ENCODE assay signal across 8 cellular contexts in genomic region chr7:6953138-6953792, GRCh38.
DNase-seq lines count a peak whose midpoint lies in the region; ATAC-seq and TF ChIP-seq lines count a peak whose summit lies in the region.
"Not testable (repeated sequence)": the region's sequence is repeated elsewhere in the genome, so short reads cannot be mapped to it uniquely, and the experiment has no call there.

No MANE protein-coding gene starts in this region.

- not testable (repeated sequence) for H3K4me1 Mint-ChIP-seq in CD4-positive, alpha-beta T cell (ENCODE audit: low read depth); glutamatergic neuron (ENCODE audit: low read depth, unreplicated experiment); nephron progenitor cell

- H3K9me3 Mint-ChIP-seq in CD4-positive, alpha-beta T cell; glutamatergic neuron (ENCODE audit: unreplicated experiment); nephron progenitor cell: not testable (repeated sequence)

- H3K9ac ChIP-seq in colonic mucosa (ENCODE audit: low read depth in 2 of 2, low read length in 2 of 2): not testable (repeated sequence)

- not testable (repeated sequence) for H3K4me3 ChIP-seq in NB4 (ENCODE audit: low read depth, low read length); WERI-Rb-1 (ENCODE audit: low read depth, low read length); colonic mucosa; testis

- peak; percentile 39 for TF ChIP-seq CTCF in CD4-positive, alpha-beta T cell (IDR thresholded peaks at IDR 0.05)
- TF ChIP-seq CTCF in GM13976 (IDR thresholded peaks at IDR 0.05; ENCODE audit: borderline replicate concordance, control extremely low read depth, extremely low read depth, insufficient read depth, missing control alignments) (peak; percentile 38), NB4 (IDR thresholded peaks at IDR 0.05; ENCODE audit: low read depth, low read length) (peak; percentile 26), WERI-Rb-1 (IDR thresholded peaks at IDR 0.05; ENCODE audit: low read depth, low read length) (0 out of 2 replicates have a peak, but pooled peaks have one; percentile 35), colonic mucosa (IDR thresholded peaks at IDR 0.05) (peak; percentile 27), glutamatergic neuron (IDR thresholded peaks at IDR 0.05; ENCODE audit: partially characterized antibody, unreplicated experiment) (peak; percentile 69), nephron progenitor cell (IDR thresholded peaks at IDR 0.05) (peak; percentile 58), testis (IDR thresholded peaks at IDR 0.05) (peak in 2 of 3 experiments; percentile 17 to 32)

- not testable (repeated sequence) for H3K27me3 ChIP-seq in CD4-positive, alpha-beta T cell (ENCODE audit: control insufficient read depth, insufficient read depth, low read length); WERI-Rb-1 (ENCODE audit: insufficient read depth, low read depth, severe bottlenecking); colonic mucosa; testis

- CTCF ChIA-PET in CD4-positive, alpha-beta T cell (lab: Charles Lee): not testable (repeated sequence)

- peaks cover 11% of the 10 kb centered on the region for H3K27me3 Mint-ChIP-seq in CD4-positive, alpha-beta T cell
- not testable (repeated sequence) for H3K27me3 Mint-ChIP-seq in glutamatergic neuron (ENCODE audit: unreplicated experiment); nephron progenitor cell (ENCODE audit: low read depth, poor library complexity)

- H3K27ac ChIP-seq in CD4-positive, alpha-beta T cell (ENCODE audit: low read depth, low read length); WERI-Rb-1; colonic mucosa; testis: not testable (repeated sequence)

- POLR2A ChIA-PET in CD4-positive, alpha-beta T cell (lab: Charles Lee): not testable (repeated sequence)

- intact Hi-C loops in CD4-positive, alpha-beta T cell (cut with DNase I, micrococcal nuclease); colonic mucosa (cut with DNase I); testis (cut with DNase I; ENCODE audit: low total_unique reads): not testable (repeated sequence)

- H3K9me3 ChIP-seq in CD4-positive, alpha-beta T cell (ENCODE audit: control insufficient read depth, low read length); WERI-Rb-1 (ENCODE audit: severe bottlenecking); colonic mucosa; testis: not testable (repeated sequence)

- H3K36me3 ChIP-seq in WERI-Rb-1; colonic mucosa; testis (ENCODE audit: low read depth, missing control alignments): not testable (repeated sequence)

- WGBS in testis, 2 donors: 48 to 55% methylated on average over 12 to 16 of the region's 16 CpGs

- not testable (repeated sequence) for H3K27ac Mint-ChIP-seq in CD4-positive, alpha-beta T cell; glutamatergic neuron (ENCODE audit: unreplicated experiment); nephron progenitor cell

- not testable (repeated sequence) for H3K36me3 Mint-ChIP-seq in CD4-positive, alpha-beta T cell (ENCODE audit: low read depth); glutamatergic neuron (ENCODE audit: unreplicated experiment); nephron progenitor cell (ENCODE audit: low read depth)

- not testable (repeated sequence) for H3K4me3 Mint-ChIP-seq in CD4-positive, alpha-beta T cell; glutamatergic neuron (ENCODE audit: unreplicated experiment); nephron progenitor cell

- not testable (repeated sequence) for ATAC-seq in CD4-positive, alpha-beta T cell (ENCODE audit: poor library complexity)

- not testable (repeated sequence) for DNase-seq in CD4-positive, alpha-beta T cell; GM13976 (ENCODE audit: low spot score); NB4 (ENCODE audit: low read depth); WERI-Rb-1; colonic mucosa; glutamatergic neuron; nephron progenitor cell; testis

- in situ Hi-C loops in GM13976 (cut with MboI; ENCODE audit: low sequenced_read_pairs, unreplicated experiment): loop anchor here (25.0 kb wide), 1 partner anchor 1259 kb away; no protein-coding TSS in a partner anchor

- not testable (repeated sequence) for TF ChIP-seq POLR2A in NB4 (IDR thresholded peaks at IDR 0.05; ENCODE audit: extremely low read depth, insufficient read length); testis (IDR thresholded peaks at IDR 0.05)

- not testable (repeated sequence) for H3K4me1 ChIP-seq in colonic mucosa, testis
